In genomic region chr22:36798671-36799066, GRCh38 we compare ENCODE assay signal across 28 cellular contexts. TPM values are rescaled to one million over a fixed set of nuclear protein-coding genes. Genes with fewer than 3 reads are reported as not detected.
"Had no signal": no experiment of that assay in that cellular context is flagged by ENCODE, and none has a peak within 500 bp of the region (broad histone marks: within the 10 kb centered on the region; RNA-seq: fewer than 3 reads in every experiment).

No MANE protein-coding gene starts in this region.

- DNase-seq: IMR-90; Karpas-422; KG1; MG63; NCI-H1092; NCI-H1105 treated with DMSO at 0.1 percent for 48 hours; NCI-H1417 treated with DMSO at 0.1 percent for 48 hours; NCI-H146; NCI-H1694 treated with DMSO at 0.1 percent for 48 hours; NCI-H1930; NCI-H2081; NCI-H2171; NCI-H226; NCI-H446; NCI-H510A; NCI-H524 treated with DMSO at 0.1 percent for 48 hours; NCI-H69; NCI-H774; NK-92 treated with Interleukin-12 subunit alpha and Interleukin-12 subunit beta, amount 100 ng/mL, for 24 hours; PC-3; SK-N-SH; SW 1271 had no signal

- H3K36me3 ChIP-seq: MG63 had no signal

- H3K4me3 ChIP-seq: MG63 had no signal

- H3K4me2 ChIP-seq: SK-N-SH had no signal

- H3K9me3 ChIP-seq: MG63, SK-N-SH had no signal

- H3K27ac ChIP-seq: RWPE1 had no signal

- H3K9ac ChIP-seq: SK-N-SH had no signal

- ATAC-seq: HepG2, Panc1, PC-3 had no signal

RNA-seq across cellular contexts. Expression of gene PVALB, which starts 18.2 kb away (rescaled TPM):
- total RNA-seq: HepG2, HT1080, IMR-90, OCI-LY7, PC-3, SK-MEL-5 had no signal
- polyA plus RNA-seq: HepG2, IMR-90, SK-N-SH had no signal
